ENCODE assay signal across 1 cellular context in genomic region chr9:111074395-111074794, GRCh38.
TF ChIP-seq lines count a peak whose summit lies in the region.

No MANE protein-coding gene starts in this region.

TF ChIP-seq in HepG2, 621 proteins besides CTCF, POLR2A, EP300 and RAD21:
- TF ChIP-seq HMGA1 (CRISPR knock-in tag; conservative IDR thresholded peaks at IDR 0.05) = no peak
- no peak for TF ChIP-seq STAT5B (CRISPR knock-in tag; IDR thresholded peaks at IDR 0.05)
- TF ChIP-seq RNF219 (CRISPR knock-in tag; IDR thresholded peaks at IDR 0.05) = no peak
- TF ChIP-seq ZNF614 (CRISPR knock-in tag; IDR thresholded peaks at IDR 0.05; ENCODE audit: borderline replicate concordance) = no peak
